Comparison of ENCODE assay signal across 1 cellular context in the genomic region with DNA sequence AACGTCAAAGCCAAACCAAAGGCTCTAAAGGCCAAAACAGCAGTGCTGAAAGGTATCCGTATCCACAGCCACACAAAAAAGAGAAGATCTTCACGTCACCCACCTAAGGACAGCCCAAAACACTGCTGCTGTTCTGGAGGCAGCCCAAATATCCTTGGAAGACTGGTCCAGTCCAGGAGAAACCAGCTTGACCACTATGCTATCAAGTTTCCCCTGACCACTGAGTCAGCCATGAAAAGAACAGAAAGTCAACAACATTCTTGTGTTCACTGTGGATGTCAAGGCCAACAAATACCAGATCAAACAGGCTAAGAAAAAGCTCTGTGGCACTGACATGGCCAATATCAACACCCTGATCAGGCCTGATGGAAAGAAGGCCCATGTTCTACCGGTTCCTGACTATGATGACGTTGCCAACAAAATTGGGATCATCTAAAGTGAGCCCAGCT.
TF ChIP-seq lines count a peak whose summit lies in the region.

No MANE protein-coding gene starts in this region.

TF ChIP-seq in HepG2, 621 proteins besides CTCF, POLR2A, EP300 and RAD21 (continued from another document and continues in another):
- TF ChIP-seq, protein P1, sequence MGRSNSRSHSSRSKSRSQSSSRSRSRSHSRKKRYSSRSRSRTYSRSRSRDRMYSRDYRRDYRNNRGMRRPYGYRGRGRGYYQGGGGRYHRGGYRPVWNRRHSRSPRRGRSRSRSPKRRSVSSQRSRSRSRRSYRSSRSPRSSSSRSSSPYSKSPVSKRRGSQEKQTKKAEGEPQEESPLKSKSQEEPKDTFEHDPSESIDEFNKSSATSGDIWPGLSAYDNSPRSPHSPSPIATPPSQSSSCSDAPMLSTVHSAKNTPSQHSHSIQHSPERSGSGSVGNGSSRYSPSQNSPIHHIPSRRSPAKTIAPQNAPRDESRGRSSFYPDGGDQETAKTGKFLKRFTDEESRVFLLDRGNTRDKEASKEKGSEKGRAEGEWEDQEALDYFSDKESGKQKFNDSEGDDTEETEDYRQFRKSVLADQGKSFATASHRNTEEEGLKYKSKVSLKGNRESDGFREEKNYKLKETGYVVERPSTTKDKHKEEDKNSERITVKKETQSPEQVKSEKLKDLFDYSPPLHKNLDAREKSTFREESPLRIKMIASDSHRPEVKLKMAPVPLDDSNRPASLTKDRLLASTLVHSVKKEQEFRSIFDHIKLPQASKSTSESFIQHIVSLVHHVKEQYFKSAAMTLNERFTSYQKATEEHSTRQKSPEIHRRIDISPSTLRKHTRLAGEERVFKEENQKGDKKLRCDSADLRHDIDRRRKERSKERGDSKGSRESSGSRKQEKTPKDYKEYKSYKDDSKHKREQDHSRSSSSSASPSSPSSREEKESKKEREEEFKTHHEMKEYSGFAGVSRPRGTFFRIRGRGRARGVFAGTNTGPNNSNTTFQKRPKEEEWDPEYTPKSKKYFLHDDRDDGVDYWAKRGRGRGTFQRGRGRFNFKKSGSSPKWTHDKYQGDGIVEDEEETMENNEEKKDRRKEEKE (IDR thresholded peaks at IDR 0.05) = no peak
- TF ChIP-seq HDAC1 (CRISPR knock-in tag; IDR thresholded peaks at IDR 0.05) (peak; percentile 47), FOXA1 (IDR thresholded peaks at IDR 0.05) (peak; percentile 86), FOXA1 (CRISPR knock-in tag; IDR thresholded peaks at IDR 0.05) (peak; percentile 98), ZNF101 (CRISPR knock-in tag; IDR thresholded peaks at IDR 0.05; ENCODE audit: borderline replicate concordance, low read depth) (no peak), FOXC1 (CRISPR knock-in tag; IDR thresholded peaks at IDR 0.05; ENCODE audit: borderline replicate concordance) (no peak), ZBTB25 (CRISPR knock-in tag; IDR thresholded peaks at IDR 0.05) (0 out of 2 replicates have a peak, but pooled peaks have one; percentile 60), PAXIP1 (CRISPR knock-in tag; conservative IDR thresholded peaks at IDR 0.05) (peak; percentile 88), MTF1 (CRISPR knock-in tag; IDR thresholded peaks at IDR 0.05) (no peak), GABPA (IDR thresholded peaks at IDR 0.05; ENCODE audit: low read depth, low read length) (no peak), GABPA (CRISPR knock-in tag; IDR thresholded peaks at IDR 0.05; ENCODE audit: low read depth) (peak; percentile 23; the same call in 1 of the 2 replicates), ELF4 (CRISPR knock-in tag; IDR thresholded peaks at IDR 0.05; ENCODE audit: borderline replicate concordance) (no peak), ZSCAN20 (CRISPR knock-in tag; IDR thresholded peaks at IDR 0.05; ENCODE audit: borderline replicate concordance) (no peak), SMARCE1 (IDR thresholded peaks at IDR 0.05; ENCODE audit: borderline replicate concordance) (0 out of 2 replicates have a peak, but pooled peaks have one; percentile 63), TBX3 (IDR thresholded peaks at IDR 0.05; ENCODE audit: borderline replicate concordance) (peak; percentile 83), PATZ1 (CRISPR knock-in tag; IDR thresholded peaks at IDR 0.05) (no peak), PPARG (CRISPR knock-in tag; conservative IDR thresholded peaks at IDR 0.05) (peak; percentile 68; the same call in 1 of the 2 replicates), XBP1 (CRISPR knock-in tag; IDR thresholded peaks at IDR 0.05) (peak; percentile 62; the same call in 1 of the 2 replicates), ATAD3A (CRISPR knock-in tag; IDR thresholded peaks at IDR 0.05) (no peak), KDM6A (CRISPR knock-in tag; IDR thresholded peaks at IDR 0.05; ENCODE audit: low read depth) (no peak), ZFY (CRISPR knock-in tag; IDR thresholded peaks at IDR 0.05) (peak; percentile 50; the same call in 1 of the 2 replicates), ZNF350 (CRISPR knock-in tag; IDR thresholded peaks at IDR 0.05; ENCODE audit: borderline replicate concordance, low read depth) (0 out of 2 replicates have a peak, but pooled peaks have one; percentile 55), ZNF10 (CRISPR knock-in tag; IDR thresholded peaks at IDR 0.05; ENCODE audit: borderline replicate concordance, low read depth) (no peak), FOXP4 (CRISPR knock-in tag; IDR thresholded peaks at IDR 0.05) (peak; percentile 93), ZNF614 (CRISPR knock-in tag; IDR thresholded peaks at IDR 0.05; ENCODE audit: borderline replicate concordance) (peak; percentile 100), ZFP62 (CRISPR knock-in tag; IDR thresholded peaks at IDR 0.05) (no peak), ZNF543 (CRISPR knock-in tag; IDR thresholded peaks at IDR 0.05) (no peak), CHCHD3 (CRISPR knock-in tag; IDR thresholded peaks at IDR 0.05) (no peak), REPIN1 (CRISPR knock-in tag; IDR thresholded peaks at IDR 0.05; ENCODE audit: borderline replicate concordance, low read depth) (peak; percentile 42; the same call in 1 of the 2 replicates), SRSF1 (optimal IDR thresholded peaks at IDR 0.05; ENCODE audit: low read depth, low read length) (no peak), YY1 (IDR thresholded peaks at IDR 0.05; ENCODE audit: insufficient read depth, insufficient replicate concordance, low read depth, low read length) (no peak), THRA (CRISPR knock-in tag; IDR thresholded peaks at IDR 0.05; ENCODE audit: borderline replicate concordance) (peak; percentile 76; the same call in 1 of the 2 replicates)
- TF ChIP-seq, protein P2, sequence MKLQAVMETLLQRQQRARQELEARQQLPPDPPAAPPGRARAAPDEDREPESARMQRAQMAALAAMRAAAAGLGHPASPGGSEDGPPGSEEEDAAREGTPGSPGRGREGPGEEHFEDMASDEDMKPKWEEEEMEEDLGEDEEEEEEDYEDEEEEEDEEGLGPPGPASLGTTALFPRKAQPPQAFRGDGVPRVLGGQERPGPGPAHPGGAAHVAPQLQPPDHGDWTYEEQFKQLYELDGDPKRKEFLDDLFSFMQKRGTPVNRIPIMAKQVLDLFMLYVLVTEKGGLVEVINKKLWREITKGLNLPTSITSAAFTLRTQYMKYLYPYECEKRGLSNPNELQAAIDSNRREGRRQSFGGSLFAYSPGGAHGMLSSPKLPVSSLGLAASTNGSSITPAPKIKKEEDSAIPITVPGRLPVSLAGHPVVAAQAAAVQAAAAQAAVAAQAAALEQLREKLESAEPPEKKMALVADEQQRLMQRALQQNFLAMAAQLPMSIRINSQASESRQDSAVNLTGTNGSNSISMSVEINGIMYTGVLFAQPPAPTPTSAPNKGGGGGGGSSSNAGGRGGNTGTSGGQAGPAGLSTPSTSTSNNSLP (IDR thresholded peaks at IDR 0.05; ENCODE audit: low read depth, low read length) = peak; percentile 93
- TF ChIP-seq, protein P3, sequence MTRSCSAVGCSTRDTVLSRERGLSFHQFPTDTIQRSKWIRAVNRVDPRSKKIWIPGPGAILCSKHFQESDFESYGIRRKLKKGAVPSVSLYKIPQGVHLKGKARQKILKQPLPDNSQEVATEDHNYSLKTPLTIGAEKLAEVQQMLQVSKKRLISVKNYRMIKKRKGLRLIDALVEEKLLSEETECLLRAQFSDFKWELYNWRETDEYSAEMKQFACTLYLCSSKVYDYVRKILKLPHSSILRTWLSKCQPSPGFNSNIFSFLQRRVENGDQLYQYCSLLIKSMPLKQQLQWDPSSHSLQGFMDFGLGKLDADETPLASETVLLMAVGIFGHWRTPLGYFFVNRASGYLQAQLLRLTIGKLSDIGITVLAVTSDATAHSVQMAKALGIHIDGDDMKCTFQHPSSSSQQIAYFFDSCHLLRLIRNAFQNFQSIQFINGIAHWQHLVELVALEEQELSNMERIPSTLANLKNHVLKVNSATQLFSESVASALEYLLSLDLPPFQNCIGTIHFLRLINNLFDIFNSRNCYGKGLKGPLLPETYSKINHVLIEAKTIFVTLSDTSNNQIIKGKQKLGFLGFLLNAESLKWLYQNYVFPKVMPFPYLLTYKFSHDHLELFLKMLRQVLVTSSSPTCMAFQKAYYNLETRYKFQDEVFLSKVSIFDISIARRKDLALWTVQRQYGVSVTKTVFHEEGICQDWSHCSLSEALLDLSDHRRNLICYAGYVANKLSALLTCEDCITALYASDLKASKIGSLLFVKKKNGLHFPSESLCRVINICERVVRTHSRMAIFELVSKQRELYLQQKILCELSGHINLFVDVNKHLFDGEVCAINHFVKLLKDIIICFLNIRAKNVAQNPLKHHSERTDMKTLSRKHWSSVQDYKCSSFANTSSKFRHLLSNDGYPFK (CRISPR knock-in tag; IDR thresholded peaks at IDR 0.05; ENCODE audit: borderline replicate concordance) = no peak
